ENCODE assay signal across 14 cellular contexts in genomic region chr6:124882580-124883393, GRCh38.
A peak's percentile ranks its signal among the peaks of the same experiment; 100 is the strongest.
DNase-seq lines count a peak whose midpoint lies in the region; ATAC-seq and TF ChIP-seq lines count a peak whose summit lies in the region.
"Had no signal": no experiment of that assay in that cellular context is flagged by ENCODE, and none has a peak within 500 bp of the region (broad histone marks: within the 10 kb centered on the region; RNA-seq: fewer than 3 reads in every experiment).

No MANE protein-coding gene starts in this region.

- H4K8ac ChIP-seq in trophoblast cell (ENCODE audit: low read depth, low read length): no peak overlapping the region

- POLR2A ChIA-PET in CD8-positive, alpha-beta T cell (lab: Charles Lee): no interaction called here

- no peak overlapping the region for H3K4me3 Mint-ChIP-seq in CD8-positive, alpha-beta T cell
- H3K4me3 Mint-ChIP-seq: activated T-helper 1 cell treated with anti-CD3 and anti-CD28 coated beads, Interleukin-12 subunit alpha, Interleukin-12 subunit beta, Interleukin-2, Interleukin-4 antibody, amounts not matched to agents 30 ng/mL and 10 ng/mL and 1 ng/mL, durations not matched to agents 14 hours and 24 hours and 36 hours; stimulated activated naive B cell treated with anti-CD40 and anti-IgM and Interleukin-4, amounts not matched to agents 10 μg/mL and 1 μg/mL and 100 μg/mL, for 72 hours; T-helper 17 cell had no signal

- H3K14ac ChIP-seq in trophoblast cell (ENCODE audit: low read length): no peak overlapping the region

- no peak overlapping the region for H3K27ac Mint-ChIP-seq in CD8-positive, alpha-beta T cell
- H3K27ac Mint-ChIP-seq: activated T-helper 1 cell treated with anti-CD3 and anti-CD28 coated beads, Interleukin-12 subunit alpha, Interleukin-12 subunit beta, Interleukin-2, Interleukin-4 antibody, amounts not matched to agents 30 ng/mL and 10 ng/mL and 1 ng/mL, durations not matched to agents 14 hours and 24 hours and 36 hours; stimulated activated naive B cell treated with anti-CD40 and anti-IgM and Interleukin-4, amounts not matched to agents 10 μg/mL and 1 μg/mL and 100 μg/mL, for 72 hours; T-helper 17 cell had no signal

- no peak overlapping the region for H2BK12ac ChIP-seq in trophoblast cell (ENCODE audit: low read length)

- WGBS in esophagus squamous epithelium, 2 donors: 16 to 24% methylated on average over 4 of the region's 4 CpGs
- WGBS in trophoblast cell (ENCODE audit: extremely low coverage, insufficient coverage, insufficient read length): no CpG with 5 or more reads among the region's 4 CpGs

- H3K4me3 ChIP-seq in esophagus squamous epithelium: peak overlapping the region in 1 of 4 donors; percentile 12
- H3K4me3 ChIP-seq in trophoblast cell (ENCODE audit: low read depth, low read length): no peak overlapping the region
- H3K4me3 ChIP-seq in CD8-positive, alpha-beta T cell (ENCODE audit: low read depth, low read length): no peak overlapping the region
- H3K4me3 ChIP-seq: left ventricle myocardium inferior, spleen had no signal

- no peak overlapping the region for H3K18ac ChIP-seq in trophoblast cell (ENCODE audit: low read length)

- no peak overlapping the region for H2AFZ ChIP-seq in trophoblast cell (ENCODE audit: insufficient read depth, low read length, poor library complexity)

- no peaks in the 10 kb centered on the region for H3K36me3 Mint-ChIP-seq in CD8-positive, alpha-beta T cell
- H3K36me3 Mint-ChIP-seq: stimulated activated naive B cell treated with anti-CD40 and anti-IgM and Interleukin-4, amounts not matched to agents 10 μg/mL and 1 μg/mL and 100 μg/mL, for 72 hours had no signal

- no peaks in the 10 kb centered on the region for H3K79me2 ChIP-seq in trophoblast cell (ENCODE audit: control insufficient read depth, insufficient read depth, low read length, poor library complexity)

- no peak overlapping the region for H3K23ac ChIP-seq in trophoblast cell (ENCODE audit: low read length)

- DNase-seq in GM04503 (ENCODE audit: low read depth) (peak; percentile 49), NOMO-1 treated with dmso at 0.1 percent for 144 hours (lab: John Stamatoyannopoulos, UW; ENCODE audit: unreplicated experiment) (peak; percentile 12), esophagus squamous epithelium (lab: John Stamatoyannopoulos, UW) (no peak), trophoblast cell (peak; percentile 2 to 83), mesenteric fat pad (ENCODE audit: low spot score) (no peak), COR-L47 (lab: John Stamatoyannopoulos, UW) (no peak)
- no peak for DNase-seq in CD8-positive, alpha-beta T cell
- DNase-seq: NCI-H774; spleen; stimulated activated naive B cell treated with anti-CD40 and anti-IgM and Interleukin-4, amounts not matched to agents 10 μg/mL and 1 μg/mL and 100 μg/mL, for 72 hours; T-helper 17 cell had no signal

- H2BK120ac ChIP-seq in trophoblast cell (ENCODE audit: insufficient read depth, low read length, poor library complexity): no peak overlapping the region

- no peak overlapping the region for H3K4me2 ChIP-seq in trophoblast cell (ENCODE audit: low read length)

- no peak overlapping the region for H3K9ac ChIP-seq in trophoblast cell (ENCODE audit: low read length)

- no peak overlapping the region for H2BK5ac ChIP-seq in trophoblast cell (ENCODE audit: low read depth, low read length, poor library complexity)

- no peak for TF ChIP-seq POLR2A in esophagus squamous epithelium (IDR thresholded peaks at IDR 0.05)

- peaks cover 12 to 25% (median 14%) of the 10 kb centered on the region in 3 donors for H3K4me1 ChIP-seq in esophagus squamous epithelium
- H3K4me1 ChIP-seq in trophoblast cell (ENCODE audit: control insufficient read depth in 1 of 2, insufficient read depth in 2 of 2, low read length in 2 of 2): peaks cover 5 to 9% of the 10 kb centered on the region in 2 experiments
- no peaks in the 10 kb centered on the region for H3K4me1 ChIP-seq in CD8-positive, alpha-beta T cell (ENCODE audit: insufficient read depth, low read length)

- peaks cover 4% of the 10 kb centered on the region for H3K79me1 ChIP-seq in trophoblast cell (ENCODE audit: low read length)

- H3K27me3 ChIP-seq in esophagus squamous epithelium: no peaks in the 10 kb centered on the region
- no peaks in the 10 kb centered on the region for H3K27me3 ChIP-seq in trophoblast cell (ENCODE audit: insufficient read depth, low read length)
- H3K27me3 ChIP-seq in CD8-positive, alpha-beta T cell (ENCODE audit: insufficient read depth, low read length): no peaks in the 10 kb centered on the region
- H3K27me3 ChIP-seq: spleen had no signal

- no peak overlapping the region for H3K4ac ChIP-seq in trophoblast cell (ENCODE audit: low read depth, low read length)

- H3K27me3 Mint-ChIP-seq in CD8-positive, alpha-beta T cell (ENCODE audit: low read depth): peaks cover 3% of the 10 kb centered on the region
- H3K27me3 Mint-ChIP-seq: stimulated activated naive B cell treated with anti-CD40 and anti-IgM and Interleukin-4, amounts not matched to agents 10 μg/mL and 1 μg/mL and 100 μg/mL, for 72 hours had no signal

- intact Hi-C loops in esophagus squamous epithelium (cut with DNase I): no loop called here
- intact Hi-C loops in CD8-positive, alpha-beta T cell (cut with DNase I, micrococcal nuclease): no loop called here

- no peaks in the 10 kb centered on the region for H3K9me3 Mint-ChIP-seq in CD8-positive, alpha-beta T cell
- H3K9me3 Mint-ChIP-seq: activated T-helper 1 cell treated with anti-CD3 and anti-CD28 coated beads, Interleukin-12 subunit alpha, Interleukin-12 subunit beta, Interleukin-2, Interleukin-4 antibody, amounts not matched to agents 30 ng/mL and 10 ng/mL and 1 ng/mL, durations not matched to agents 14 hours and 24 hours and 36 hours; stimulated activated naive B cell treated with anti-CD40 and anti-IgM and Interleukin-4, amounts not matched to agents 10 μg/mL and 1 μg/mL and 100 μg/mL, for 72 hours had no signal

- no peak overlapping the region for H4K12ac ChIP-seq in trophoblast cell (ENCODE audit: low read depth, low read length)

- H2AK5ac ChIP-seq in trophoblast cell (ENCODE audit: low read length): no peak overlapping the region

- H3K27ac ChIP-seq in esophagus squamous epithelium (peak overlapping the region in 3 of 4 donors; percentile 33 to 60 (median 43)), trophoblast cell (ENCODE audit: low read depth, low read length) (peak overlapping the region; percentile 65)
- H3K27ac ChIP-seq in CD8-positive, alpha-beta T cell (ENCODE audit: low read depth, low read length): no peak overlapping the region
- H3K27ac ChIP-seq: left ventricle myocardium inferior, spleen had no signal

- H4K91ac ChIP-seq in trophoblast cell (ENCODE audit: low read depth, low read length): no peak overlapping the region

- H3K36me3 ChIP-seq in esophagus squamous epithelium (no peaks in the 10 kb centered on the region), trophoblast cell (ENCODE audit: control insufficient read depth in 1 of 2, insufficient read depth in 2 of 2, low read length in 2 of 2) (no peaks in the 10 kb centered on the region)
- H3K36me3 ChIP-seq in CD8-positive, alpha-beta T cell (ENCODE audit: insufficient read depth, low read length): no peaks in the 10 kb centered on the region
- H3K36me3 ChIP-seq: left ventricle myocardium inferior, spleen had no signal

- no peak for TF ChIP-seq CTCF in esophagus squamous epithelium (IDR thresholded peaks at IDR 0.05)
- TF ChIP-seq CTCF in CD8-positive, alpha-beta T cell (IDR thresholded peaks at IDR 0.05): no peak

- H3K9me3 ChIP-seq in esophagus squamous epithelium (no peaks in the 10 kb centered on the region), trophoblast cell (ENCODE audit: insufficient read depth, low read depth, low read length) (no peaks in the 10 kb centered on the region)
- H3K9me3 ChIP-seq in CD8-positive, alpha-beta T cell (ENCODE audit: low read length): no peaks in the 10 kb centered on the region
- H3K9me3 ChIP-seq: left ventricle myocardium inferior, spleen had no signal

- no peak for ATAC-seq in CD8-positive, alpha-beta T cell
- no peak for ATAC-seq in HG03457 (IDR thresholded peaks at IDR 0.05; ENCODE audit: unreplicated experiment)
- ATAC-seq: stimulated activated naive B cell treated with anti-CD40 and anti-IgM and Interleukin-4, amounts not matched to agents 10 μg/mL and 1 μg/mL and 100 μg/mL, for 72 hours; T-helper 17 cell had no signal

- peaks cover 2% of the 10 kb centered on the region for H3K4me1 Mint-ChIP-seq in CD8-positive, alpha-beta T cell (ENCODE audit: low read depth)

- CTCF ChIA-PET in CD8-positive, alpha-beta T cell (lab: Charles Lee): no interaction called here

Comparison
In these comparisons a context has a peak if more than half of its experiments do, and no peak if none do; other contexts are left out.
1. DNase-seq: peak in GM04503 (single experiment), NOMO-1 treated with dmso at 0.1 percent for 144 hours (single experiment) and trophoblast cell (2 of 2); none in esophagus squamous epithelium (single experiment), CD8-positive, alpha-beta T cell (0 of 7), mesenteric fat pad (single experiment) and COR-L47 (single experiment).